8 cellular contexts compared by ENCODE assay signal in genomic region chr1:205983925-205984725, GRCh38. TPM values are rescaled to one million over a fixed set of nuclear protein-coding genes. Genes with fewer than 3 reads are reported as not detected.
DNase-seq lines count a peak whose midpoint lies in the region; ATAC-seq, FAIRE-seq and TF ChIP-seq lines count a peak whose summit lies in the region.

No MANE protein-coding gene starts in this region.

- no peak overlapping the region for H2AFZ ChIP-seq in Loucy (ENCODE audit: low read length)

- H3K27me3 Mint-ChIP-seq in activated naive CD4-positive, alpha-beta T cell treated with anti-CD3 and anti-CD28 coated beads, Interleukin-2, amount 10 ng/mL, durations not matched to agents 7 days and 5 days, result peaks cover 2% of the 10 kb centered on the region

- no peaks in the 10 kb centered on the region for H3K36me3 Mint-ChIP-seq in activated naive CD4-positive, alpha-beta T cell treated with anti-CD3 and anti-CD28 coated beads, Interleukin-2, amount 10 ng/mL, durations not matched to agents 7 days and 5 days

- 33 to 37% methylated on average over 14 of the region's 14 CpGs for WGBS in pancreas, 2 donors

- no peak for FAIRE-seq in pancreas (lab: Jason Lieb, UNC)

- H3K79me2 ChIP-seq in Loucy (ENCODE audit: insufficient read depth, low read length), result no peaks in the 10 kb centered on the region

- no peaks in the 10 kb centered on the region for H3F3A ChIP-seq in Loucy (ENCODE audit: low read depth)

- no peaks in the 10 kb centered on the region for H3K9me3 ChIP-seq in Loucy (ENCODE audit: insufficient read depth, low read depth, low read length)
- no peaks in the 10 kb centered on the region for H3K9me3 ChIP-seq in pancreas

- H3K9me3 Mint-ChIP-seq in activated naive CD4-positive, alpha-beta T cell treated with anti-CD3 and anti-CD28 coated beads, Interleukin-2, amount 10 ng/mL, durations not matched to agents 7 days and 5 days, result no peaks in the 10 kb centered on the region

- H3K4me2 ChIP-seq in Loucy (ENCODE audit: low read depth, low read length, poor library complexity, severe bottlenecking), result no peak overlapping the region

- no peak overlapping the region for H3K4me3 Mint-ChIP-seq in activated naive CD4-positive, alpha-beta T cell treated with anti-CD3 and anti-CD28 coated beads, Interleukin-2, amount 10 ng/mL, durations not matched to agents 7 days and 5 days

- H3K4me3 ChIP-seq in Loucy (ENCODE audit: low read length, poor library complexity, severe bottlenecking) (no peak overlapping the region), pancreas (no peak overlapping the region)

- intact Hi-C loops in pancreas (cut with DNase I), result no loop called here

- H3K27me3 ChIP-seq in Loucy (ENCODE audit: insufficient read depth, low read length, poor library complexity, severe bottlenecking) (no peaks in the 10 kb centered on the region), pancreas (no peaks in the 10 kb centered on the region)

- CTCF ChIA-PET in activated naive CD4-positive, alpha-beta T cell treated with anti-CD3 and anti-CD28 coated beads, Interleukin-2, amount 10 ng/mL, durations not matched to agents 7 days and 5 days (lab: Charles Lee), result interaction anchor here (1.1 to 8.9 kb wide), 9 partner anchors 9 to 193 kb away, joined by 3 to 219 read pairs (median 5); no protein-coding TSS in a partner anchor

- H3K4me1 ChIP-seq in Loucy (ENCODE audit: insufficient read depth, low read length, poor library complexity, severe bottlenecking) (peaks cover 1% of the 10 kb centered on the region), pancreas (peaks cover 0 to 10% (median 0%) of the 10 kb centered on the region in 3 donors)

- H3K36me3 ChIP-seq in Loucy (ENCODE audit: insufficient read depth, low read length) (no peaks in the 10 kb centered on the region), pancreas (no peaks in the 10 kb centered on the region)

- peak; percentile 47 for DNase-seq in activated naive CD4-positive, alpha-beta T cell treated with anti-CD3 and anti-CD28 coated beads, Interleukin-2, amount 10 ng/mL, durations not matched to agents 7 days and 5 days
- DNase-seq in activated naive CD4-positive, alpha-beta T cell (lab: John Stamatoyannopoulos, UW), result no peak
- peak; percentile 6 for DNase-seq in activated CD4-positive, alpha-beta T cell treated with anti-CD3 and anti-CD28 coated beads, Interleukin-2, amount 50 U/mL, for 1 hour
- peak; percentile 28 for DNase-seq in foreskin melanocyte
- peak; percentile 65 to 75 (median 70) for DNase-seq in pancreas
- no peak for DNase-seq in NCI-H1930 (lab: John Stamatoyannopoulos, UW)

- TF ChIP-seq CTCF in Loucy (conservative IDR thresholded peaks at IDR 0.05; ENCODE audit: low read length) (peak; percentile 77), pancreas (IDR thresholded peaks at IDR 0.05) (peak in 3 of 4 donors; percentile 37 to 39 (median 39))

- no peaks in the 10 kb centered on the region for H3K9me2 ChIP-seq in Loucy (replicated peaks; ENCODE audit: low read depth, low read length)

- ATAC-seq in pancreas, result peak; percentile 88 to 90 (median 89)
- ATAC-seq in GM21529 (IDR thresholded peaks at IDR 0.05; ENCODE audit: unreplicated experiment), result no peak

- no peak overlapping the region for H3K27ac Mint-ChIP-seq in activated naive CD4-positive, alpha-beta T cell treated with anti-CD3 and anti-CD28 coated beads, Interleukin-2, amount 10 ng/mL, durations not matched to agents 7 days and 5 days

- no peaks in the 10 kb centered on the region for H4K20me1 ChIP-seq in Loucy (ENCODE audit: insufficient read depth, low read length, poor library complexity, severe bottlenecking)

- no peak overlapping the region for H3K9ac ChIP-seq in Loucy (ENCODE audit: low read depth, low read length, poor library complexity, severe bottlenecking)

- H3K4me1 Mint-ChIP-seq in activated naive CD4-positive, alpha-beta T cell treated with anti-CD3 and anti-CD28 coated beads, Interleukin-2, amount 10 ng/mL, durations not matched to agents 7 days and 5 days, result no peaks in the 10 kb centered on the region

- peak overlapping the region; percentile 39 to 52 (median 44) for H3K27ac ChIP-seq in pancreas

RNA-seq across cellular contexts. Expression of gene RAB7B, which starts 19.1 kb away (rescaled TPM):
- 1 to 10 TPM in 2 of 6 donors, under 1 TPM in 4; 0.24 to 4.0 (median 0.41) TPM for total RNA-seq in pancreas
- under 1 TPM; 0.73 to 0.95 TPM for polyA plus RNA-seq in pancreas

RNA-seq across cellular contexts. Expression of gene CTSE, which starts 39.6 kb away (rescaled TPM):
- 10 to 100 TPM in 1 of 6 donors, 1 to 10 TPM in 3, under 1 TPM in 2; 0.51 to 42.4 (median 4.8) TPM for total RNA-seq in pancreas
- 1 to 10 TPM in 1 of 2 donors, under 1 TPM in 1; 0.63 to 3.8 TPM for polyA plus RNA-seq in pancreas

RNA-seq across cellular contexts. Expression of gene SLC26A9, which starts 40.9 kb away (rescaled TPM):
- 1 to 10 TPM in 2 of 6 donors, under 1 TPM in 4; 0.56 to 6.5 (median 0.83) TPM for total RNA-seq in pancreas
- polyA plus RNA-seq in pancreas, result 1 to 10 TPM; 1.5 to 2.9 TPM

Comparison
In these comparisons a context has a peak if more than half of its experiments do, and no peak if none do; other contexts are left out.
1. DNase-seq: peak in activated naive CD4-positive, alpha-beta T cell treated with anti-CD3 and anti-CD28 coated beads, Interleukin-2, amount 10 ng/mL, durations not matched to agents 7 days and 5 days (single experiment), activated CD4-positive, alpha-beta T cell treated with anti-CD3 and anti-CD28 coated beads, Interleukin-2, amount 50 U/mL, for 1 hour (single experiment), foreskin melanocyte (single experiment) and pancreas (6 of 6); none in activated naive CD4-positive, alpha-beta T cell (0 of 4) and NCI-H1930 (0 of 2).